Comparison of ENCODE assay signal across 18 cellular contexts in genomic region chr13:75514080-75515040, GRCh38. TPM values are rescaled to one million over a fixed set of nuclear protein-coding genes. Genes with fewer than 3 reads are reported as not detected.
A peak's percentile ranks its signal among the peaks of the same experiment; 100 is the strongest.
DNase-seq lines count a peak whose midpoint lies in the region; ATAC-seq, FAIRE-seq and TF ChIP-seq lines count a peak whose summit lies in the region.
"Had no signal": no experiment of that assay in that cellular context is flagged by ENCODE, and none has a peak within 500 bp of the region (broad histone marks: within the 10 kb centered on the region; RNA-seq: fewer than 3 reads in every experiment).

No MANE protein-coding gene starts in this region.

- no peak overlapping the region for H3K27ac ChIP-seq in A549
- H3K27ac ChIP-seq: coronary artery, psoas muscle, SK-N-MC, vagina had no signal

- no peak for TF ChIP-seq EP300 in A549 (IDR thresholded peaks at IDR 0.05)

- TF ChIP-seq POLR2A in A549 (IDR thresholded peaks at IDR 0.05; ENCODE audit: low read length), result no peak

- no peak for ATAC-seq in A549
- no peak for ATAC-seq in HG03280 (IDR thresholded peaks at IDR 0.05; ENCODE audit: unreplicated experiment)
- no peak for ATAC-seq in GM18870 (IDR thresholded peaks at IDR 0.05; ENCODE audit: unreplicated experiment)
- ATAC-seq: psoas muscle had no signal

- H3K4me3 ChIP-seq in A549 (no peak overlapping the region), astrocyte of the spinal cord (ENCODE audit: low read depth, low read length) (no peak overlapping the region)
- H3K4me3 ChIP-seq: coronary artery, psoas muscle, SK-N-MC, vagina had no signal

- TF ChIP-seq RAD21 in A549 (conservative IDR thresholded peaks at IDR 0.05 in 1 of 2, IDR thresholded peaks at IDR 0.05 in 1 of 2), result no peak

- FAIRE-seq in A549 (lab: Jason Lieb, UNC), result no peak

- in situ Hi-C loops in astrocyte of the spinal cord (cut with HindIII; ENCODE audit: low sequenced_read_pairs), result no loop called here

- no peaks in the 10 kb centered on the region for H3K9me3 ChIP-seq in A549
- H3K9me3 ChIP-seq: psoas muscle, vagina had no signal

- no peaks in the 10 kb centered on the region for H3K4me1 ChIP-seq in A549
- H3K4me1 ChIP-seq: psoas muscle, vagina had no signal

- POLR2A ChIA-PET in A549 (lab: Yijun Ruan, JAX), result no interaction called here

- H3K4me2 ChIP-seq in A549, result no peak overlapping the region

- no peak for TF ChIP-seq CTCF in A549 (IDR thresholded peaks at IDR 0.05)
- TF ChIP-seq CTCF in astrocyte of the spinal cord (IDR thresholded peaks at IDR 0.05; ENCODE audit: low read depth, low read length), result no peak

- CTCF ChIA-PET in A549 (lab: Yijun Ruan, JAX), result interaction anchor here (0.7 kb wide), 1 partner anchor 142 kb away, joined by 3 read pairs; no protein-coding TSS in a partner anchor

- DNase-seq in A549 (ENCODE audit: low read depth in 1 of 2, low spot score in 1 of 2), result no peak
- peak; percentile 12 for DNase-seq in GM03348 (ENCODE audit: low spot score)
- DNase-seq in Kasumi-1 (lab: John Stamatoyannopoulos, UW), result peak; percentile 62 to 64
- DNase-seq in astrocyte of the spinal cord (ENCODE audit: low read depth, low spot score), result peak; percentile 27
- DNase-seq in activated gamma-delta T cell treated with Interleukin-2 at 50 U/mL for 16 hours, result no peak
- DNase-seq in NCI-H1436 (lab: John Stamatoyannopoulos, UW), result no peak
- DNase-seq: activated CD8-positive, alpha-beta memory T cell treated with anti-CD3 and anti-CD28 coated beads for 24 hours; amniotic stem cell; Calu3; islet precursor cell; NCI-H446 treated with DMSO at 0.1 percent for 48 hours; psoas muscle; stimulated activated CD4-positive, alpha-beta T cell treated with anti-CD3 and anti-CD28 coated beads, Interleukin-15, amount 100 ng/mL, for 24 hours had no signal

- 32% methylated on average over 3 of the region's 3 CpGs for WGBS in A549 (ENCODE audit: missing lambda C conversion rate)

TF ChIP-seq in A549, 52 proteins besides CTCF, POLR2A, EP300 and RAD21:
- TF ChIP-seq HES2 (IDR thresholded peaks at IDR 0.05) (no peak), RCOR1 (IDR thresholded peaks at IDR 0.05; ENCODE audit: low read depth, low read length) (no peak), MAFK (IDR thresholded peaks at IDR 0.05; ENCODE audit: partially characterized antibody) (peak; percentile 67), CBX2 (IDR thresholded peaks at IDR 0.05; ENCODE audit: borderline replicate concordance, low read depth) (no peak), ZSCAN20 (CRISPR knock-in tag; IDR thresholded peaks at IDR 0.05) (no peak)

RNA-seq across cellular contexts. Expression of gene COMMD6, which starts 23.3 kb away (rescaled TPM):
- 206 and 227 TPM in 2 replicates for polyA plus RNA-seq in A549 (2011; rRNA removed)
- polyA plus RNA-seq in A549 (2012; cell fraction: cytosol; rRNA removed), result 43.6 and 53.6 TPM in 2 replicates
- polyA plus RNA-seq in A549 (2012; cell fraction: nucleus; rRNA removed), result 11.2 and 15.5 TPM in 2 replicates
- polyA plus RNA-seq in A549 (2017; fragmentation: RNase III; extraction: RNeasy Plus Mini Kit Qiagen cat#74134 plus additional on column Dnase treatment), result 215 to 245 TPM (median 225 TPM) in 3 replicates
- polyA minus RNA-seq in A549 (2011; rRNA and poly(A)+ RNA removed), result 22.0 and 49.0 TPM in 2 replicates

RNA-seq across cellular contexts. Expression of gene TBC1D4, which starts 32.4 kb away (rescaled TPM):
- polyA plus RNA-seq in A549 (2011; rRNA removed) (12.5 and 17.6 TPM in 2 replicates), A549 (2017; fragmentation: RNase III; extraction: RNeasy Plus Mini Kit Qiagen cat#74134 plus additional on column Dnase treatment) (9.5 to 11.7 TPM (median 10.6 TPM) in 3 replicates)
- 7.5 and 8.1 TPM in 2 replicates for polyA plus RNA-seq in A549 (2012; cell fraction: cytosol; rRNA removed)
- polyA plus RNA-seq in A549 (2012; cell fraction: nucleus; rRNA removed), result 4.2 and 5.7 TPM in 2 replicates
- 28.7 and 39.4 TPM in 2 replicates for polyA minus RNA-seq in A549 (2011; rRNA and poly(A)+ RNA removed)

RNA-seq across cellular contexts. Expression of gene UCHL3, which starts 35.2 kb away (rescaled TPM):
- polyA plus RNA-seq in A549 (2011; rRNA removed) (52.6 and 60.7 TPM in 2 replicates), A549 (2017; fragmentation: RNase III; extraction: RNeasy Plus Mini Kit Qiagen cat#74134 plus additional on column Dnase treatment) (46.3 to 52.1 TPM (median 46.6 TPM) in 3 replicates)
- polyA plus RNA-seq in A549 (2012; cell fraction: cytosol; rRNA removed), result 21.5 and 24.5 TPM in 2 replicates
- polyA plus RNA-seq in A549 (2012; cell fraction: nucleus; rRNA removed), result 5.2 and 8.1 TPM in 2 replicates
- 5.5 and 7.2 TPM in 2 replicates for polyA minus RNA-seq in A549 (2011; rRNA and poly(A)+ RNA removed)

Comparison
In these comparisons a context has a peak if more than half of its experiments do, and no peak if none do; other contexts are left out.
1. DNase-seq: peak in GM03348 (single experiment), Kasumi-1 (2 of 2) and astrocyte of the spinal cord (single experiment); none in A549 (0 of 2), activated gamma-delta T cell treated with Interleukin-2 at 50 U/mL for 16 hours (single experiment) and NCI-H1436 (single experiment).